Comparison of ENCODE assay signal across 1 cellular context in the genomic region with DNA sequence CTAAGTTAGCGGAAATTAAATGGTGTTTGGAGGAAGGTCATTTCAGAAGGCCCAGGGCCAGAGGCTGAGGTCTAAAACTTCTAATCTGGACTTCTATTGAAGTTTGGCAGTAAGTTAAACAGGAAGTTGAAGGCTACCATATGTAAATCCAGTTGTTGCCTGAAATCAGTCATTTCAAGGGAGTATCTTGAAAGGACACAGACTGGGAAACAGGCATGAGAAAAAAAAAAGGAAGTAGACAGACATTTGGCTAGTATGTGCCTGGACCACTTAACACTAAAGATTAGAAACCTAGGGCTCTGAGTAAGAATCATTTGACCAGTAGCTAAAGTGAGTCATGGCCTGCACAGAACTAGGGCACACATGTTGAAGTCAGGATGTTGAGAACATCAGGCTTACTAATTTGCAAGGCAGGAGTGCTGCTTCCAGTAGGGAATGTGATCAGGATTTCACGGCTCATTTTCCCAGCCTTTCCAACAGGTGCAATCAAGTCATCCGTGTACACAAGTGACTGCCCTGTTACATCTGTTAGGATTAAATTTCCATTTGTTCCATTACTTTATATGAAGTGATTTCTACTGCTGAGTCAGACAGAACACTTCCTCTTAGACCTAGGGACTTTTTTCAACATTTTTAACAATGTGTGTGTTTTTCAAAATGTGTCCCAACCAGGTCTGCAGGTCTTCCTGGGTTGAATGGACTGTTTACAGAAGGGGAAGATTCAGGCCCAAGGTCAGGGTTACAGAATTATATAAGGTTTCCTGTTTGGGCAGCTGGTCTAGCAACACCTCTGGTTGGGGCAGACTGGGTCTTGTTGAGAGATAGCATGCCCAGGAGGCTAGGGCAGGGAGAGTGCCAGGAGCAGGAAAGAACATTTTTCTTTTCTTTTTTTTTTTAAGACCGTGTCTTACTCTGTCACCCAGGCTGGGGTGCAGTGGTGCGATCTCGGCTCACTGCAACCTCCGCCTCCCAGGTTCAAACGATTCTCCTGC.
TF ChIP-seq lines count a peak whose summit lies in the region.

No MANE protein-coding gene starts in this region.

TF ChIP-seq in GM12878, 131 proteins besides CTCF, POLR2A, EP300 and RAD21 (continued from another document):
- TF ChIP-seq, protein P1, sequence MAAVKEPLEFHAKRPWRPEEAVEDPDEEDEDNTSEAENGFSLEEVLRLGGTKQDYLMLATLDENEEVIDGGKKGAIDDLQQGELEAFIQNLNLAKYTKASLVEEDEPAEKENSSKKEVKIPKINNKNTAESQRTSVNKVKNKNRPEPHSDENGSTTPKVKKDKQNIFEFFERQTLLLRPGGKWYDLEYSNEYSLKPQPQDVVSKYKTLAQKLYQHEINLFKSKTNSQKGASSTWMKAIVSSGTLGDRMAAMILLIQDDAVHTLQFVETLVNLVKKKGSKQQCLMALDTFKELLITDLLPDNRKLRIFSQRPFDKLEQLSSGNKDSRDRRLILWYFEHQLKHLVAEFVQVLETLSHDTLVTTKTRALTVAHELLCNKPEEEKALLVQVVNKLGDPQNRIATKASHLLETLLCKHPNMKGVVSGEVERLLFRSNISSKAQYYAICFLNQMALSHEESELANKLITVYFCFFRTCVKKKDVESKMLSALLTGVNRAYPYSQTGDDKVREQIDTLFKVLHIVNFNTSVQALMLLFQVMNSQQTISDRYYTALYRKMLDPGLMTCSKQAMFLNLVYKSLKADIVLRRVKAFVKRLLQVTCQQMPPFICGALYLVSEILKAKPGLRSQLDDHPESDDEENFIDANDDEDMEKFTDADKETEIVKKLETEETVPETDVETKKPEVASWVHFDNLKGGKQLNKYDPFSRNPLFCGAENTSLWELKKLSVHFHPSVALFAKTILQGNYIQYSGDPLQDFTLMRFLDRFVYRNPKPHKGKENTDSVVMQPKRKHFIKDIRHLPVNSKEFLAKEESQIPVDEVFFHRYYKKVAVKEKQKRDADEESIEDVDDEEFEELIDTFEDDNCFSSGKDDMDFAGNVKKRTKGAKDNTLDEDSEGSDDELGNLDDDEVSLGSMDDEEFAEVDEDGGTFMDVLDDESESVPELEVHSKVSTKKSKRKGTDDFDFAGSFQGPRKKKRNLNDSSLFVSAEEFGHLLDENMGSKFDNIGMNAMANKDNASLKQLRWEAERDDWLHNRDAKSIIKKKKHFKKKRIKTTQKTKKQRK (IDR thresholded peaks at IDR 0.05; ENCODE audit: low read depth, low read length): no peak
- TF ChIP-seq ESRRA (IDR thresholded peaks at IDR 0.05; ENCODE audit: low read length) (no peak), TCF7 (IDR thresholded peaks at IDR 0.05; ENCODE audit: borderline replicate concordance) (no peak), BRCA1 (IDR thresholded peaks at IDR 0.05; ENCODE audit: low read depth, low read length) (no peak), NFXL1 (IDR thresholded peaks at IDR 0.05; ENCODE audit: borderline replicate concordance) (no peak)
